ENCODE assay signal across 22 cellular contexts in genomic region chr16:88064889-88065746, GRCh38.
DNase-seq lines count a peak whose midpoint lies in the region; ATAC-seq and TF ChIP-seq lines count a peak whose summit lies in the region.
"Had no signal": no experiment of that assay in that cellular context is flagged by ENCODE, and none has a peak within 500 bp of the region (broad histone marks: within the 10 kb centered on the region; RNA-seq: fewer than 3 reads in every experiment).

No MANE protein-coding gene starts in this region.

- H2BK5ac ChIP-seq in IMR-90 (ENCODE audit: low read depth, low read length, poor library complexity, severe bottlenecking), result no peak overlapping the region

- no peak overlapping the region for H3K4me3 ChIP-seq in IMR-90 (ENCODE audit: insufficient read depth, low read depth, low read length)
- H3K4me3 ChIP-seq in fibroblast of mammary gland (ENCODE audit: control insufficient read depth, low read depth, low read length), result no peak overlapping the region
- H3K4me3 ChIP-seq in body of pancreas, result no peak overlapping the region
- H3K4me3 ChIP-seq: adrenal gland, gastroesophageal sphincter, thoracic aorta had no signal

- H3K4me2 ChIP-seq in IMR-90 (ENCODE audit: low read depth, low read length), result no peak overlapping the region

- H3K36me3 ChIP-seq in IMR-90 (ENCODE audit: control insufficient read depth, insufficient read depth, low read length) (peaks cover 8% of the 10 kb centered on the region), body of pancreas (replicated peaks in 1 of 2; ENCODE audit: insufficient read depth in 1 of 2, low read depth in 2 of 2) (peaks cover 0 to 2% of the 10 kb centered on the region in 2 donors)

- H3K4me1 ChIP-seq in IMR-90 (ENCODE audit: control insufficient read depth, insufficient read depth, low read length) (peaks cover 26% of the 10 kb centered on the region), body of pancreas (peaks cover 6% of the 10 kb centered on the region)
- H3K4me1 ChIP-seq: adrenal gland had no signal

- H2AK5ac ChIP-seq in IMR-90 (ENCODE audit: low read depth, low read length), result no peak overlapping the region

- BruUV-seq in IMR-90 (replicated peaks; lab: Mats Ljungman, UMichigan), result no TSS peak

- no peaks in the 10 kb centered on the region; the same call in 1 of the 2 replicates for H4K20me1 ChIP-seq in IMR-90 (ENCODE audit: insufficient read depth, low read length)

- H3K4me1 Mint-ChIP-seq in activated T-helper 2 cell treated with anti-CD3 and anti-CD28 coated beads, Interferon-gamma antibody, Interleukin-2, Interleukin-4, amounts not matched to agents 10 μg/mL and 5 μg/mL and 100 μg/mL, durations not matched to agents 14 hours and 24 hours and 36 hours (ENCODE audit: low read depth), result no peaks in the 10 kb centered on the region
- H3K4me1 Mint-ChIP-seq: WTC11 had no signal

- no peak overlapping the region for H3K4me3 Mint-ChIP-seq in activated T-helper 2 cell treated with anti-CD3 and anti-CD28 coated beads, Interferon-gamma antibody, Interleukin-2, Interleukin-4, amounts not matched to agents 10 μg/mL and 5 μg/mL and 100 μg/mL, durations not matched to agents 14 hours and 24 hours and 36 hours (ENCODE audit: low read depth)
- H3K4me3 Mint-ChIP-seq: CD8-positive, alpha-beta T cell; natural killer cell; WTC11 had no signal

- in situ Hi-C loops in IMR-90 (cut with MboI; ENCODE audit: low sequenced_read_pairs), result no loop called here

- no peaks in the 10 kb centered on the region for H3K9me3 ChIP-seq in IMR-90 (ENCODE audit: control insufficient read depth, insufficient read depth, low read length)
- H3K9me3 ChIP-seq in body of pancreas, result no peaks in the 10 kb centered on the region
- H3K9me3 ChIP-seq: adrenal gland, gastroesophageal sphincter, thoracic aorta had no signal

- intact Hi-C loops in IMR-90 (cut with micrococcal nuclease), result loop anchor here (10.0 kb wide), 1 partner anchor 240 kb away; no protein-coding TSS in a partner anchor
- intact Hi-C loops in posterior vena cava (cut with DNase I), result no loop called here
- intact Hi-C loops in body of pancreas (cut with DNase I), result no loop called here
- intact Hi-C loops in activated T-helper 2 cell treated with anti-CD3 and anti-CD28 coated beads, Interferon-gamma antibody, Interleukin-2, Interleukin-4, amounts not matched to agents 10 μg/mL and 5 μg/mL and 100 μg/mL, durations not matched to agents 14 hours and 24 hours and 36 hours (cut with micrococcal nuclease), result no loop called here

- no peak overlapping the region for H2BK15ac ChIP-seq in IMR-90 (ENCODE audit: low read depth, low read length)

- TF ChIP-seq CTCF in IMR-90 (conservative IDR thresholded peaks at IDR 0.05; ENCODE audit: low read depth, low read length) (no peak), fibroblast of mammary gland (conservative IDR thresholded peaks at IDR 0.05; ENCODE audit: control insufficient read depth, insufficient read depth, low read depth, low read length) (no peak), body of pancreas (IDR thresholded peaks at IDR 0.05) (no peak)

- peaks cover 4 to 39% of the 10 kb centered on the region in 2 experiments; a peak in 2 of 4 replicates for H3K79me1 ChIP-seq in IMR-90 (ENCODE audit: low read depth in 1 of 2, low read length in 2 of 2)

- TF ChIP-seq RAD21 in IMR-90 (IDR thresholded peaks at IDR 0.05; ENCODE audit: low read length), result no peak

- WGBS in IMR-90 (ENCODE audit: extremely low coverage in 2 of 2, insufficient read length in 1 of 2), 2 experiments, result 95% methylated on average over 4 of the region's 19 CpGs; no CpG with 5 or more reads in 1 of the 2 experiments
- 93 to 94% methylated on average over 16 to 19 of the region's 19 CpGs for WGBS in body of pancreas, 2 donors

- H2BK20ac ChIP-seq in IMR-90 (ENCODE audit: low read depth, low read length), result no peak overlapping the region

- TF ChIP-seq POLR2A in IMR-90 (IDR thresholded peaks at IDR 0.05; ENCODE audit: low read depth, low read length), result no peak
- no peak for TF ChIP-seq POLR2A in body of pancreas (IDR thresholded peaks at IDR 0.05)

- H3K27me3 ChIP-seq in IMR-90 (ENCODE audit: control insufficient read depth, insufficient read depth, low read length) (no peaks in the 10 kb centered on the region), body of pancreas (no peaks in the 10 kb centered on the region)
- H3K27me3 ChIP-seq: adrenal gland, gastroesophageal sphincter had no signal

- peaks cover 19% of the 10 kb centered on the region for H3K9me1 ChIP-seq in IMR-90 (ENCODE audit: insufficient read depth, low read length)

- POLR2A ChIA-PET in IMR-90 (lab: Charles Lee; ENCODE audit: unreplicated experiment), result no interaction called here

- H4K91ac ChIP-seq in IMR-90 (ENCODE audit: insufficient read depth, low read depth, low read length), result 0 out of 2 replicates have a peak overlapping the region, but pooled peaks have one; percentile 57

- H3K36me3 Mint-ChIP-seq in activated T-helper 2 cell treated with anti-CD3 and anti-CD28 coated beads, Interferon-gamma antibody, Interleukin-2, Interleukin-4, amounts not matched to agents 10 μg/mL and 5 μg/mL and 100 μg/mL, durations not matched to agents 14 hours and 24 hours and 36 hours (ENCODE audit: low read depth), result peaks cover 4% of the 10 kb centered on the region

- H3K27me3 Mint-ChIP-seq in activated T-helper 2 cell treated with anti-CD3 and anti-CD28 coated beads, Interferon-gamma antibody, Interleukin-2, Interleukin-4, amounts not matched to agents 10 μg/mL and 5 μg/mL and 100 μg/mL, durations not matched to agents 14 hours and 24 hours and 36 hours (ENCODE audit: low read depth), result no peaks in the 10 kb centered on the region

- peak overlapping the region; percentile 42 for H4K5ac ChIP-seq in IMR-90 (ENCODE audit: low read depth, low read length)

- H2AFZ ChIP-seq in IMR-90 (replicated peaks; ENCODE audit: low read length, poor library complexity), result no peak overlapping the region

- peak overlapping the region; percentile 51 for H2AK9ac ChIP-seq in IMR-90 (replicated peaks; ENCODE audit: low read depth, low read length, poor library complexity)

- no peak for ATAC-seq in IMR-90 (ENCODE audit: low read depth)
- no peak for ATAC-seq in body of pancreas
- no peak for ATAC-seq in HG02678 (IDR thresholded peaks at IDR 0.05; ENCODE audit: unreplicated experiment)
- ATAC-seq: CD8-positive, alpha-beta T cell; gastroesophageal sphincter; left cardiac atrium; natural killer cell; WTC11 had no signal

- 0 out of 4 replicates have a peak overlapping the region, but pooled peaks of 1 of the 2 experiments have one; percentile 10 for H4K8ac ChIP-seq in IMR-90 (ENCODE audit: low read depth in 2 of 2, low read length in 2 of 2)

- peak; percentile 41 for DNase-seq in EH (ENCODE audit: low read depth)
- no peak for DNase-seq in IMR-90
- DNase-seq in fibroblast of mammary gland (ENCODE audit: low read depth), result peak; percentile 15
- DNase-seq in posterior vena cava (ENCODE audit: low spot score), result peak; percentile 58
- DNase-seq in DMS79 (lab: John Stamatoyannopoulos, UW), result no peak
- DNase-seq in body of pancreas, result no peak
- DNase-seq in activated T-helper 2 cell treated with anti-CD3 and anti-CD28 coated beads, Interferon-gamma antibody, Interleukin-2, Interleukin-4, amounts not matched to agents 10 μg/mL and 5 μg/mL and 100 μg/mL, durations not matched to agents 14 hours and 24 hours and 36 hours (ENCODE audit: low spot score), result no peak
- DNase-seq: activated CD8-positive, alpha-beta memory T cell treated with anti-CD3 and anti-CD28 coated beads, Interleukin-2, amount 50 U/mL, for 4 hours; activated effector memory CD4-positive, alpha-beta T cell treated with anti-CD3 and anti-CD28 coated beads, Interleukin-2, amount 50 U/mL, for 16 hours; adrenal gland; CD8-positive, alpha-beta T cell; central memory CD4-positive, alpha-beta T cell; left cardiac atrium; mesendoderm; natural killer cell; NCI-H1694 treated with DMSO at 0.1 percent for 48 hours; NCI-H69; T1000 had no signal

- H2BK120ac ChIP-seq in IMR-90 (ENCODE audit: low read depth, low read length), result peak overlapping the region; percentile 10; the same call in 1 of the 2 replicates

- H3K56ac ChIP-seq in IMR-90 (ENCODE audit: extremely low read depth, insufficient read depth, low read length), result no peak overlapping the region

- H3K23ac ChIP-seq in IMR-90 (ENCODE audit: low read depth, low read length), result no peak overlapping the region

- H3K27ac Mint-ChIP-seq in activated T-helper 2 cell treated with anti-CD3 and anti-CD28 coated beads, Interferon-gamma antibody, Interleukin-2, Interleukin-4, amounts not matched to agents 10 μg/mL and 5 μg/mL and 100 μg/mL, durations not matched to agents 14 hours and 24 hours and 36 hours, result no peak overlapping the region
- H3K27ac Mint-ChIP-seq: CD8-positive, alpha-beta T cell; natural killer cell; WTC11 had no signal

- H3K9me3 Mint-ChIP-seq in activated T-helper 2 cell treated with anti-CD3 and anti-CD28 coated beads, Interferon-gamma antibody, Interleukin-2, Interleukin-4, amounts not matched to agents 10 μg/mL and 5 μg/mL and 100 μg/mL, durations not matched to agents 14 hours and 24 hours and 36 hours, result no peaks in the 10 kb centered on the region
- H3K9me3 Mint-ChIP-seq: CD8-positive, alpha-beta T cell; natural killer cell; WTC11 had no signal

- H3K27ac ChIP-seq in IMR-90 (ENCODE audit: insufficient read depth, low read length), result peak overlapping the region; percentile 5; the same call in 1 of the 2 replicates
- H3K27ac ChIP-seq in body of pancreas, result no peak overlapping the region
- H3K27ac ChIP-seq: adrenal gland, gastroesophageal sphincter had no signal

- CTCF ChIA-PET in IMR-90 (lab: Yijun Ruan, JAX), result no interaction called here

- dilution Hi-C loops in IMR-90 (cut with HindIII; ENCODE audit: low sequenced_read_pairs, unreplicated experiment), result no loop called here

- peak overlapping the region; percentile 83 for H3K4ac ChIP-seq in IMR-90 (ENCODE audit: low read depth, low read length)

- H3K9ac ChIP-seq in IMR-90 (ENCODE audit: low read depth, low read length), result no peak overlapping the region

- no peak overlapping the region; the same call in none of the 2 replicates for H3K14ac ChIP-seq in IMR-90 (replicated peaks; ENCODE audit: low read depth, low read length)

- H3K18ac ChIP-seq in IMR-90 (ENCODE audit: low read depth, low read length), result no peak overlapping the region; the same call in 1 of the 2 replicates

TF ChIP-seq in IMR-90, 13 proteins besides CTCF, POLR2A, EP300 and RAD21 (continues in another document):
- TF ChIP-seq FOS (IDR thresholded peaks at IDR 0.05; ENCODE audit: low read depth, low read length) (no peak), CHD1 (IDR thresholded peaks at IDR 0.05; ENCODE audit: low read depth, low read length) (no peak), SMC3 (IDR thresholded peaks at IDR 0.05; ENCODE audit: low read depth, low read length) (no peak), MAFK (IDR thresholded peaks at IDR 0.05; ENCODE audit: low read depth, low read length) (no peak)

Comparison
In these comparisons a context has a peak if more than half of its experiments do, and no peak if none do; other contexts are left out.
1. DNase-seq: peak in EH (single experiment), fibroblast of mammary gland (single experiment) and posterior vena cava (single experiment); none in IMR-90 (single experiment), DMS79 (single experiment), body of pancreas (0 of 4) and activated T-helper 2 cell treated with anti-CD3 and anti-CD28 coated beads, Interferon-gamma antibody, Interleukin-2, Interleukin-4, amounts not matched to agents 10 μg/mL and 5 μg/mL and 100 μg/mL, durations not matched to agents 14 hours and 24 hours and 36 hours (single experiment).